In the genomic region with DNA sequence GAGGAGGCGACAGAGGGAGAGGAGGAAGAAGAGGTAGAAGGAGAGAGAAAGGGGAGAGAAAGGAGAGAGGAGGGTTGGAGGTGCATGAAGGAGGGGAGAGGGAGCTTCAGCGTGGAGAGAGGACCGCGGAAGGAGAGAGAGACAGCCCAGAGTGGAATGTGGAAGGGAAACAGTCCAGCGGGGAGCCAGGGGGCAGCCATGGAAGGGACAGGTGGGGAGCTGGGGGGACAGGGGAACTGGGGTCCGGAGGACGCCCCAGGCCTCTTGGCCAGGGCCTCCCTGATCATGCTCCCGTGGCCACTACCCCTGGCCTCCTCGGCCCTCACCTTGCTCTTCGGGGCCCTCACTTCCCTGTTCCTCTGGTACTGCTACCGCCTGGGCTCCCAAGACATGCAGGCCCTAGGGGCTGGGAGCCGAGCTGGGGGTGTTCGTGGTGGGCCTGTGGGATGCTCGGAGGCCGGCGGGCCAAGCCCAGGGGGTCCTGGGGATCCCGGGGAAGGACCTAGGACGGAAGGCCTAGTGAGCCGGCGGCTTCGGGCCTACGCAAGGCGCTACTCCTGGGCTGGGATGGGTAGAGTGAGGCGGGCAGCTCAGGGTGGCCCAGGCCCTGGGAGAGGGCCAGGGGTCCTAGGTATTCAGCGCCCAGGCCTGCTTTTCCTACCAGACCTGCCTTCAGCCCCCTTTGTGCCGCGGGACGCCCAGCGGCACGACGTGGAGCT, we compare ENCODE assay signal across 8 cellular contexts. TPM values are rescaled to one million over a fixed set of nuclear protein-coding genes. Genes with fewer than 3 reads are reported as not detected.
A peak's percentile ranks its signal among the peaks of the same experiment; 100 is the strongest.
DNase-seq lines count a peak whose midpoint lies in the region; ATAC-seq, FAIRE-seq and TF ChIP-seq lines count a peak whose summit lies in the region.

No MANE protein-coding gene starts in this region.

- H3K27me3 Mint-ChIP-seq in activated CD4-positive, alpha-beta T cell treated with anti-CD3 and anti-CD28 coated beads, Interleukin-2, amount 10 ng/mL, durations not matched to agents 24 days and 14 days = peaks cover 39% of the 10 kb centered on the region
- peaks cover 19% of the 10 kb centered on the region for H3K27me3 Mint-ChIP-seq in activated CD8-positive, alpha-beta T cell treated with anti-CD3 and anti-CD28 coated beads for 36 hours

- no peak for DNase-seq in activated CD4-positive, alpha-beta T cell treated with anti-CD3 and anti-CD28 coated beads, Interleukin-2, amount 10 ng/mL, durations not matched to agents 24 days and 14 days
- DNase-seq in activated CD4-positive, alpha-beta T cell treated with anti-CD3 and anti-CD28 coated beads, Interleukin-2, amount 50 U/mL, for 1 hour = no peak
- DNase-seq in activated CD8-positive, alpha-beta T cell treated with anti-CD3 and anti-CD28 coated beads for 36 hours = no peak
- DNase-seq in substantia nigra (lab: John Stamatoyannopoulos, UW) (peak in 2 of 49 donors; percentile 35 to 54), NCI-H524 treated with DMSO at 0.1 percent for 48 hours (lab: John Stamatoyannopoulos, UW) (no peak), GM19239 (ENCODE audit: insufficient read length, low spot score) (no peak)

- no peak for ATAC-seq in activated CD8-positive, alpha-beta T cell treated with anti-CD3 and anti-CD28 coated beads for 36 hours
- no peak for ATAC-seq in gastroesophageal sphincter

- H3K4me3 ChIP-seq in iPS-11a (ENCODE audit: low read depth, low read length) = peak overlapping the region; percentile 77
- peak overlapping the region in 1 of 2 donors; percentile 60 for H3K4me3 ChIP-seq in gastroesophageal sphincter

- TF ChIP-seq POLR2A in gastroesophageal sphincter (IDR thresholded peaks at IDR 0.05) = no peak

- peak overlapping the region; percentile 93 for H3K4me3 Mint-ChIP-seq in activated CD4-positive, alpha-beta T cell treated with anti-CD3 and anti-CD28 coated beads, Interleukin-2, amount 10 ng/mL, durations not matched to agents 24 days and 14 days
- peak overlapping the region; percentile 67 for H3K4me3 Mint-ChIP-seq in activated CD8-positive, alpha-beta T cell treated with anti-CD3 and anti-CD28 coated beads for 36 hours

- peaks cover 12% of the 10 kb centered on the region for H3K4me1 Mint-ChIP-seq in activated CD4-positive, alpha-beta T cell treated with anti-CD3 and anti-CD28 coated beads, Interleukin-2, amount 10 ng/mL, durations not matched to agents 24 days and 14 days
- peaks cover 12% of the 10 kb centered on the region for H3K4me1 Mint-ChIP-seq in activated CD8-positive, alpha-beta T cell treated with anti-CD3 and anti-CD28 coated beads for 36 hours (ENCODE audit: low read depth)

- peaks cover 53% of the 10 kb centered on the region for H3K27me3 ChIP-seq in gastroesophageal sphincter

- H3K9me3 ChIP-seq in gastroesophageal sphincter = no peaks in the 10 kb centered on the region

- no peaks in the 10 kb centered on the region for H3K9me3 Mint-ChIP-seq in activated CD4-positive, alpha-beta T cell treated with anti-CD3 and anti-CD28 coated beads, Interleukin-2, amount 10 ng/mL, durations not matched to agents 24 days and 14 days
- H3K9me3 Mint-ChIP-seq in activated CD8-positive, alpha-beta T cell treated with anti-CD3 and anti-CD28 coated beads for 36 hours = no peaks in the 10 kb centered on the region

- WGBS in gastroesophageal sphincter (ENCODE audit: low coverage in 1 of 2), 2 donors = 13 to 14% methylated on average over 5 to 6 of the region's 31 CpGs

- no peak for FAIRE-seq in GM19239 (lab: Jason Lieb, UNC)

- peak overlapping the region; percentile 85 for H3K27ac Mint-ChIP-seq in activated CD4-positive, alpha-beta T cell treated with anti-CD3 and anti-CD28 coated beads, Interleukin-2, amount 10 ng/mL, durations not matched to agents 24 days and 14 days
- no peak overlapping the region for H3K27ac Mint-ChIP-seq in activated CD8-positive, alpha-beta T cell treated with anti-CD3 and anti-CD28 coated beads for 36 hours

- no peaks in the 10 kb centered on the region for H3K36me3 Mint-ChIP-seq in activated CD4-positive, alpha-beta T cell treated with anti-CD3 and anti-CD28 coated beads, Interleukin-2, amount 10 ng/mL, durations not matched to agents 24 days and 14 days (ENCODE audit: low read depth)
- no peaks in the 10 kb centered on the region for H3K36me3 Mint-ChIP-seq in activated CD8-positive, alpha-beta T cell treated with anti-CD3 and anti-CD28 coated beads for 36 hours (ENCODE audit: low read depth)

- CTCF ChIA-PET in activated CD8-positive, alpha-beta T cell treated with anti-CD3 and anti-CD28 coated beads for 36 hours (lab: Charles Lee) = interaction anchor here (0.9 to 2.5 kb wide), 6 partner anchors 16 to 130 kb away, joined by 3 to 6 read pairs (median 3); partner anchors contain the start of genes MVP, PAGR1 and TLCD3B

- H3K36me3 ChIP-seq in gastroesophageal sphincter = peaks cover 0 to under 1% of the 10 kb centered on the region in 2 donors

- intact Hi-C loops in activated CD4-positive, alpha-beta T cell treated with anti-CD3 and anti-CD28 coated beads, Interleukin-2, amount 10 ng/mL, durations not matched to agents 24 days and 14 days (cut with micrococcal nuclease) = loop anchor here (1.0 kb wide), 2 partner anchors 25 to 38 kb away; partner anchors contain the start of genes CDIPT and KCTD13
- intact Hi-C loops in activated CD8-positive, alpha-beta T cell treated with anti-CD3 and anti-CD28 coated beads for 36 hours (cut with micrococcal nuclease) = no loop called here

- POLR2A ChIA-PET in activated CD8-positive, alpha-beta T cell treated with anti-CD3 and anti-CD28 coated beads for 36 hours (lab: Charles Lee) = interaction anchor here (0.6 to 3.1 kb wide), 9 partner anchors 11 to 165 kb away, joined by 3 to 16 read pairs (median 4); partner anchors contain the start of genes ALDOA, HIRIP3, INO80E and KCTD13

- H3K27ac ChIP-seq in substantia nigra (ENCODE audit: low read depth, low read length, poor library complexity, severe bottlenecking) (peak overlapping the region; percentile 99), gastroesophageal sphincter (no peak overlapping the region)

- no peak for TF ChIP-seq CTCF in activated CD8-positive, alpha-beta T cell treated with anti-CD3 and anti-CD28 coated beads for 36 hours (IDR thresholded peaks at IDR 0.05)
- no peak for TF ChIP-seq CTCF in gastroesophageal sphincter (IDR thresholded peaks at IDR 0.05)

- no peak for TF ChIP-seq EP300 in gastroesophageal sphincter (IDR thresholded peaks at IDR 0.05)

- H3K4me1 ChIP-seq in gastroesophageal sphincter = peaks cover 0 to 23% (median 4%) of the 10 kb centered on the region in 3 donors

RNA-seq across cellular contexts. Expression of gene ASPHD1, which starts 0.8 kb away (rescaled TPM):
- 4.4 and 4.8 TPM in 2 replicates for total RNA-seq in activated CD4-positive, alpha-beta T cell treated with anti-CD3 and anti-CD28 coated beads, Interleukin-2, amount 10 ng/mL, durations not matched to agents 24 days and 14 days
- 1 to 10 TPM; 2.0 to 2.1 TPM for total RNA-seq in activated CD8-positive, alpha-beta T cell treated with anti-CD3 and anti-CD28 coated beads for 36 hours
- total RNA-seq in gastroesophageal sphincter = under 1 TPM in 1 of 4 donors, not detected in 3; 0.42 TPM

RNA-seq across cellular contexts. Expression of gene SEZ6L2, which starts 1.7 kb away (rescaled TPM):
- 0.26 and 0.61 TPM in 2 replicates for total RNA-seq in activated CD4-positive, alpha-beta T cell treated with anti-CD3 and anti-CD28 coated beads, Interleukin-2, amount 10 ng/mL, durations not matched to agents 24 days and 14 days
- under 1 TPM; 0.11 to 0.13 TPM for total RNA-seq in activated CD8-positive, alpha-beta T cell treated with anti-CD3 and anti-CD28 coated beads for 36 hours
- total RNA-seq in gastroesophageal sphincter = 1 to 10 TPM in 3 of 4 donors, not detected in 1; 1.1 to 1.6 (median 1.1) TPM

RNA-seq across cellular contexts. Expression of gene KCTD13, which starts 25.0 kb away (rescaled TPM):
- total RNA-seq in activated CD4-positive, alpha-beta T cell treated with anti-CD3 and anti-CD28 coated beads, Interleukin-2, amount 10 ng/mL, durations not matched to agents 24 days and 14 days = 51.4 and 58.8 TPM in 2 replicates
- 10 to 100 TPM; 35.2 to 35.3 TPM for total RNA-seq in activated CD8-positive, alpha-beta T cell treated with anti-CD3 and anti-CD28 coated beads for 36 hours
- total RNA-seq in gastroesophageal sphincter = 10 to 100 TPM; 12.0 to 30.7 (median 20.1) TPM

RNA-seq across cellular contexts. Expression of gene CDIPT, which starts 38.0 kb away (rescaled TPM):
- total RNA-seq in activated CD4-positive, alpha-beta T cell treated with anti-CD3 and anti-CD28 coated beads, Interleukin-2, amount 10 ng/mL, durations not matched to agents 24 days and 14 days = 69.2 and 71.2 TPM in 2 replicates
- total RNA-seq in activated CD8-positive, alpha-beta T cell treated with anti-CD3 and anti-CD28 coated beads for 36 hours = 10 to 100 TPM; 30.2 to 35.4 TPM
- 100 to 1,000 TPM; 119 to 167 (median 130) TPM for total RNA-seq in gastroesophageal sphincter
